18 cellular contexts compared by ENCODE assay signal in the genomic region with DNA sequence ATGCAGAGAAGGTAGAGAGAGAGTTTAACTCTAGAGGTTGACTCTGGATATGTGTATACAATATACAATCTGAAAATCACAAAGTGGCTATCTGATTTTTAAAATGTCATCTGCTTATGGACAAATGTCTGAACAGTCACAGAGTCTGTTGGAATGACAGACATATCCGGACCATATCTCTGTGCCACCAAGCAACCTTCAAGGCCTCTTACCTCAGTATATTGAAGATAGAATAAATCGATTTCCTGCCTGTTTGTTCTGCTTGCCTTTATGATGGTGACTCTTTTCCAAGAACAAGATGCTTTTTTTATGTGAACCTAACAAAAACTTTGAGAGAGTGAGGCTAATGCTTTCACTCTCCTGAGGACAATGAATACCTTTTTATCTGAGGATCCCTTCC.
DNase-seq lines count a peak whose midpoint lies in the region; ATAC-seq and TF ChIP-seq lines count a peak whose summit lies in the region.
"Had no signal": no experiment of that assay in that cellular context is flagged by ENCODE, and none has a peak within 500 bp of the region (broad histone marks: within the 10 kb centered on the region; RNA-seq: fewer than 3 reads in every experiment).

No MANE protein-coding gene starts in this region.

- no peak overlapping the region for H3K4me3 ChIP-seq in esophagus squamous epithelium
- no peak overlapping the region for H3K4me3 ChIP-seq in uterus
- H3K4me3 ChIP-seq in mesendoderm (ENCODE audit: low read length), result no peak overlapping the region
- H3K4me3 ChIP-seq: left lung had no signal

- peaks cover 5% of the 10 kb centered on the region for H3K79me2 ChIP-seq in mesendoderm (ENCODE audit: control insufficient read depth, insufficient read depth, low read length)

- no peak overlapping the region for H3K4me2 ChIP-seq in mesendoderm (ENCODE audit: low read length)

- H4K5ac ChIP-seq in mesendoderm (ENCODE audit: low read length), result no peak overlapping the region

- no peak overlapping the region for H3K56ac ChIP-seq in mesendoderm (ENCODE audit: low read length)

- no peak overlapping the region for H3K18ac ChIP-seq in mesendoderm (ENCODE audit: low read length)

- H3K27me3 Mint-ChIP-seq in stimulated activated naive CD8-positive, alpha-beta T cell treated with anti-CD3 and anti-CD28 coated beads, Interleukin-15, Interleukin-2, amounts not matched to agents 100 ng/mL and 50 ng/mL, for 24 hours, result no peaks in the 10 kb centered on the region
- no peaks in the 10 kb centered on the region for H3K27me3 Mint-ChIP-seq in activated B cell treated with CpG ODN at 0.5 μM for 24 hours

- no peak overlapping the region for H4K8ac ChIP-seq in mesendoderm (ENCODE audit: low read depth, low read length)

- H2BK15ac ChIP-seq in mesendoderm (replicated peaks; ENCODE audit: low read depth), result no peak overlapping the region

- H3K27ac ChIP-seq in esophagus squamous epithelium, result peak overlapping the region in 3 of 4 donors; percentile 34 to 77 (median 64)
- peak overlapping the region; percentile 14 to 19 for H3K27ac ChIP-seq in uterus
- no peak overlapping the region for H3K27ac ChIP-seq in mesendoderm (ENCODE audit: low read depth, low read length)
- H3K27ac ChIP-seq: HL-60, left lung had no signal

- TF ChIP-seq CTCF in activated B cell treated with CpG ODN at 0.5 μM for 24 hours (IDR thresholded peaks at IDR 0.05) (no peak), esophagus squamous epithelium (IDR thresholded peaks at IDR 0.05) (no peak), uterus (IDR thresholded peaks at IDR 0.05) (no peak)

- POLR2A ChIA-PET in activated B cell treated with CpG ODN at 0.5 μM for 24 hours (lab: Charles Lee), result no interaction called here

- CTCF ChIA-PET in activated B cell treated with CpG ODN at 0.5 μM for 24 hours (lab: Charles Lee), result no interaction called here

- H3K4ac ChIP-seq in mesendoderm (ENCODE audit: low read depth, low read length), result no peak overlapping the region

- H3K9me3 Mint-ChIP-seq in stimulated activated naive CD8-positive, alpha-beta T cell treated with anti-CD3 and anti-CD28 coated beads, Interleukin-15, Interleukin-2, amounts not matched to agents 100 ng/mL and 50 ng/mL, for 24 hours, result no peaks in the 10 kb centered on the region
- H3K9me3 Mint-ChIP-seq in activated B cell treated with CpG ODN at 0.5 μM for 24 hours, result no peaks in the 10 kb centered on the region

- H3K36me3 Mint-ChIP-seq in stimulated activated naive CD8-positive, alpha-beta T cell treated with anti-CD3 and anti-CD28 coated beads, Interleukin-15, Interleukin-2, amounts not matched to agents 100 ng/mL and 50 ng/mL, for 24 hours (ENCODE audit: low read depth), result peaks cover 13% of the 10 kb centered on the region
- H3K36me3 Mint-ChIP-seq in activated B cell treated with CpG ODN at 0.5 μM for 24 hours (ENCODE audit: low read depth), result peaks cover 16% of the 10 kb centered on the region

- H3K4me1 ChIP-seq in esophagus squamous epithelium (peaks cover 20 to 55% (median 35%) of the 10 kb centered on the region in 3 donors), uterus (peaks cover 0 to 11% of the 10 kb centered on the region in 2 donors), mesendoderm (ENCODE audit: control insufficient read depth, low read depth, low read length) (no peaks in the 10 kb centered on the region)

- WGBS in esophagus squamous epithelium, 2 donors, result 80 to 83% methylated on average over 2 of the region's 2 CpGs
- no CpG with 5 or more reads among the region's 2 CpGs for WGBS in mesendoderm (ENCODE audit: extremely low coverage, insufficient coverage, low lambda C conversion rate)

- H3K27me3 ChIP-seq in esophagus squamous epithelium (no peaks in the 10 kb centered on the region), uterus (no peaks in the 10 kb centered on the region), mesendoderm (ENCODE audit: insufficient read depth, low read length, poor library complexity) (no peaks in the 10 kb centered on the region)
- H3K27me3 ChIP-seq: left lung had no signal

- H2BK5ac ChIP-seq in mesendoderm (ENCODE audit: low read length), result no peak overlapping the region

- intact Hi-C loops in activated B cell treated with CpG ODN at 0.5 μM for 24 hours (cut with micrococcal nuclease), result loop anchor here (10.0 kb wide), 1 partner anchor 119 kb away; no protein-coding TSS in a partner anchor
- intact Hi-C loops in esophagus squamous epithelium (cut with DNase I), result no loop called here
- intact Hi-C loops in uterus (cut with DNase I; ENCODE audit: low total_unique reads), result no loop called here

- TF ChIP-seq POLR2A in esophagus squamous epithelium (IDR thresholded peaks at IDR 0.05) (no peak), uterus (IDR thresholded peaks at IDR 0.05) (no peak)

- DNase-seq in stimulated activated naive CD8-positive, alpha-beta T cell treated with anti-CD3 and anti-CD28 coated beads, Interleukin-15, Interleukin-2, amounts not matched to agents 100 U/mL and 50 U/mL, for 24 hours, result no peak
- DNase-seq in activated B cell treated with CpG ODN at 0.5 μM for 24 hours (no peak), esophagus squamous epithelium (lab: John Stamatoyannopoulos, UW) (no peak), uterus (no peak), mesendoderm (no peak), NCI-H526 treated with DMSO at 0.1 percent for 48 hours (lab: John Stamatoyannopoulos, UW) (no peak), NCI-H187 treated with DMSO at 0.1 percent for 48 hours (lab: John Stamatoyannopoulos, UW) (no peak)
- DNase-seq: activated CD4-positive, alpha-beta T cell treated with anti-CD3 and anti-CD28 coated beads, Interleukin-2, amount 50 U/mL, for 4 hours; central memory CD4-positive, alpha-beta T cell; Kasumi-1; left lung; NCI-H1417 treated with DMSO at 0.1 percent for 48 hours; NK-92 treated with Interleukin-12 subunit alpha and Interleukin-12 subunit beta, amount 100 ng/mL, for 24 hours; stimulated activated CD4-positive, alpha-beta T cell treated with anti-CD3 and anti-CD28 coated beads, Interleukin-15, amount 100 ng/mL, for 24 hours; T-helper 9 cell had no signal

- H2BK120ac ChIP-seq in mesendoderm (ENCODE audit: low read depth, low read length), result no peak overlapping the region

- no peaks in the 10 kb centered on the region for H3K9me3 ChIP-seq in esophagus squamous epithelium
- H3K9me3 ChIP-seq in uterus, result no peaks in the 10 kb centered on the region
- H3K9me3 ChIP-seq: left lung had no signal

- ATAC-seq in stimulated activated naive CD8-positive, alpha-beta T cell treated with anti-CD3 and anti-CD28 coated beads, Interleukin-15, Interleukin-2, amounts not matched to agents 100 U/mL and 50 U/mL, for 24 hours, result no peak
- no peak for ATAC-seq in activated B cell treated with CpG ODN at 0.5 μM for 24 hours (ENCODE audit: low read depth)
- ATAC-seq: left lung, Right ventricle myocardium inferior had no signal

- H2AK5ac ChIP-seq in mesendoderm (ENCODE audit: low read length), result no peak overlapping the region

- no peak overlapping the region for H3K9ac ChIP-seq in mesendoderm (ENCODE audit: low read length)

- H3K23ac ChIP-seq in mesendoderm (ENCODE audit: low read length), result no peak overlapping the region

- peak overlapping the region; percentile 90 for H3K27ac Mint-ChIP-seq in stimulated activated naive CD8-positive, alpha-beta T cell treated with anti-CD3 and anti-CD28 coated beads, Interleukin-15, Interleukin-2, amounts not matched to agents 100 ng/mL and 50 ng/mL, for 24 hours
- peak overlapping the region; percentile 51 for H3K27ac Mint-ChIP-seq in activated B cell treated with CpG ODN at 0.5 μM for 24 hours

- H3K4me3 Mint-ChIP-seq in stimulated activated naive CD8-positive, alpha-beta T cell treated with anti-CD3 and anti-CD28 coated beads, Interleukin-15, Interleukin-2, amounts not matched to agents 100 ng/mL and 50 ng/mL, for 24 hours, result peak overlapping the region; percentile 0
- H3K4me3 Mint-ChIP-seq in activated B cell treated with CpG ODN at 0.5 μM for 24 hours, result no peak overlapping the region

- H3K79me1 ChIP-seq in mesendoderm (ENCODE audit: low read length), result peaks cover 15% of the 10 kb centered on the region

- H3K36me3 ChIP-seq in esophagus squamous epithelium (no peaks in the 10 kb centered on the region), uterus (no peaks in the 10 kb centered on the region), mesendoderm (ENCODE audit: control insufficient read depth, insufficient read depth, low read length) (peaks cover 3% of the 10 kb centered on the region)

- peaks cover 76% of the 10 kb centered on the region for H3K4me1 Mint-ChIP-seq in stimulated activated naive CD8-positive, alpha-beta T cell treated with anti-CD3 and anti-CD28 coated beads, Interleukin-15, Interleukin-2, amounts not matched to agents 100 ng/mL and 50 ng/mL, for 24 hours (ENCODE audit: low read depth)
- H3K4me1 Mint-ChIP-seq in activated B cell treated with CpG ODN at 0.5 μM for 24 hours, result peaks cover 49% of the 10 kb centered on the region
